Comparison of ENCODE assay signal across 17 cellular contexts in the genomic region with DNA sequence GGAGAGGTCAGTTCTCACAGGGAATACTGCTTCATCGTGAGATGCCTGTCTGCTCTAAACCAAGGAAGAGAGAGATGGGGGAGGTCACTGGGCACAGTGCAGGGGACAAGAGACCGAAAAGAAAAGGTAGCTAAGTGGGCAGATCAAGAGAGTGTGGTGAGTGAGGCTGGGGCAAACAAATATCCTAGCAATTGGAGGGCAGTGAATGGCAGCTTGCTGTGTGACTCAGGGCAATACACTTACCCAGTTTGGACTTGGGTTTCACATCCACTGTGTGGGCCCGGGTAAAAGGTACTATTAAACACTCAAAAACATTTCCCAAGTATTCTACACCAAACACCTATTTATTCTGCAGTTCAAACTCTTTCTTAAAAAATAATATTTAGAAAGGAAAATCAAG. TPM values are rescaled to one million over a fixed set of nuclear protein-coding genes. Genes with fewer than 3 reads are reported as not detected.
A peak's percentile ranks its signal among the peaks of the same experiment; 100 is the strongest.
DNase-seq lines count a peak whose midpoint lies in the region; ATAC-seq and TF ChIP-seq lines count a peak whose summit lies in the region.
"Had no signal": no experiment of that assay in that cellular context is flagged by ENCODE, and none has a peak within 500 bp of the region (broad histone marks: within the 10 kb centered on the region; RNA-seq: fewer than 3 reads in every experiment).

No MANE protein-coding gene starts in this region.

- no peaks in the 10 kb centered on the region for H3K9me3 ChIP-seq in gastrocnemius medialis
- H3K9me3 ChIP-seq in MG63: no peaks in the 10 kb centered on the region
- H3K9me3 ChIP-seq: BLaER1, esophagus squamous epithelium, SJSA1 had no signal

- H2BK5ac ChIP-seq in mesendoderm (ENCODE audit: low read length): peak overlapping the region; percentile 74

- intact Hi-C loops in gastrocnemius medialis (cut with DNase I; ENCODE audit: low total_unique reads): loop anchor here (10.0 kb wide), 1 partner anchor 429 kb away; no protein-coding TSS in a partner anchor

- peak overlapping the region; percentile 14 for H3K9ac ChIP-seq in mesendoderm (ENCODE audit: low read length)
- H3K9ac ChIP-seq: BLaER1 had no signal

- H4K5ac ChIP-seq in mesendoderm (ENCODE audit: low read length): no peak overlapping the region

- peak overlapping the region; percentile 20 for H3K23ac ChIP-seq in mesendoderm (ENCODE audit: low read length)

- H4K8ac ChIP-seq in mesendoderm (ENCODE audit: low read depth, low read length): no peak overlapping the region

- H3K36me3 ChIP-seq in mesendoderm (ENCODE audit: control insufficient read depth, insufficient read depth, low read length): no peaks in the 10 kb centered on the region
- H3K36me3 ChIP-seq in gastrocnemius medialis: no peaks in the 10 kb centered on the region
- no peaks in the 10 kb centered on the region for H3K36me3 ChIP-seq in MG63
- H3K36me3 ChIP-seq: BLaER1 had no signal

- no peak for TF ChIP-seq POLR2A in gastrocnemius medialis (IDR thresholded peaks at IDR 0.05)

- H2BK120ac ChIP-seq in mesendoderm (ENCODE audit: low read depth, low read length): no peak overlapping the region

- ATAC-seq in WTC11: no peak
- ATAC-seq in gastrocnemius medialis: no peak
- ATAC-seq in HG02885 (IDR thresholded peaks at IDR 0.05; ENCODE audit: poor library complexity, unreplicated experiment): no peak
- no peak for ATAC-seq in GM21423 (IDR thresholded peaks at IDR 0.05; ENCODE audit: unreplicated experiment)
- ATAC-seq: activated CD8-positive, alpha-beta T cell treated with anti-CD3 and anti-CD28 coated beads for 36 hours; activated T-helper 17 cell treated with anti-CD3 and anti-CD28 coated beads, Interleukin-2, amount 50 U/mL, for 72 hours; natural killer cell had no signal

- H3K56ac ChIP-seq in mesendoderm (ENCODE audit: low read length): peak overlapping the region; percentile 73

- CTCF ChIA-PET in WTC11 (lab: Charles Lee): interaction anchor here (0.6 to 4.2 kb wide), 13 partner anchors 9 to 242 kb away, joined by 3 to 46 read pairs (median 4); a partner anchor contains a TSS

- H3K4me3 ChIP-seq in mesendoderm (ENCODE audit: low read length) (no peak overlapping the region), gastrocnemius medialis (no peak overlapping the region), MG63 (no peak overlapping the region)
- H3K4me3 ChIP-seq: BLaER1, esophagus squamous epithelium, SJSA1 had no signal

- H3K27me3 Mint-ChIP-seq in HFFc6 (ENCODE audit: insufficient read depth): peaks cover 2% of the 10 kb centered on the region
- H3K27me3 Mint-ChIP-seq in WTC11 (ENCODE audit: low read depth): peaks cover 2% of the 10 kb centered on the region

- H3K79me1 ChIP-seq in mesendoderm (ENCODE audit: low read length): peaks cover 14% of the 10 kb centered on the region

- no peak for TF ChIP-seq CTCF in HFFc6 (IDR thresholded peaks at IDR 0.05)
- no peak for TF ChIP-seq CTCF in WTC11 (IDR thresholded peaks at IDR 0.05)
- TF ChIP-seq CTCF in gastrocnemius medialis (IDR thresholded peaks at IDR 0.05 in 4 of 5, conservative IDR thresholded peaks at IDR 0.05 in 1 of 5): no peak

- DNase-seq in HFFc6: no peak
- no peak for DNase-seq in WTC11 (ENCODE audit: low spot score)
- DNase-seq in mesendoderm: no peak
- no peak for DNase-seq in gastrocnemius medialis
- no peak for DNase-seq in NCI-H2029 treated with DMSO at 0.1 percent for 48 hours (lab: John Stamatoyannopoulos, UW)
- DNase-seq in MG63: no peak
- DNase-seq: activated CD8-positive, alpha-beta T cell treated with anti-CD3 and anti-CD28 coated beads for 36 hours; esophagus squamous epithelium; GOT3; kidney glomerular epithelial cell; natural killer cell had no signal

- no peak overlapping the region for H2BK15ac ChIP-seq in mesendoderm (replicated peaks; ENCODE audit: low read depth)

- H3K4me3 Mint-ChIP-seq in HFFc6 (0 out of 2 replicates have a peak overlapping the region, but pooled peaks have one; percentile 0), WTC11 (no peak overlapping the region)
- H3K4me3 Mint-ChIP-seq: activated CD8-positive, alpha-beta T cell treated with anti-CD3 and anti-CD28 coated beads for 36 hours; activated T-helper 17 cell treated with anti-CD3 and anti-CD28 coated beads, Interleukin-2, amount 50 U/mL, for 72 hours; natural killer cell; stimulated activated naive CD8-positive, alpha-beta T cell treated with anti-CD3 and anti-CD28 coated beads, Interleukin-15, Interleukin-2, amounts not matched to agents 100 ng/mL and 50 ng/mL, for 24 hours had no signal

- POLR2A ChIA-PET in WTC11 (lab: Charles Lee): interaction anchor here (0.7 to 1.7 kb wide), 3 partner anchors 10 to 51 kb away, joined by 3 to 4 read pairs (median 3); a partner anchor contains a TSS

- H3K79me2 ChIP-seq in mesendoderm (ENCODE audit: control insufficient read depth, insufficient read depth, low read length): peaks cover 49% of the 10 kb centered on the region

- H3K27me3 ChIP-seq in mesendoderm (ENCODE audit: insufficient read depth, low read length, poor library complexity) (no peaks in the 10 kb centered on the region), gastrocnemius medialis (no peaks in the 10 kb centered on the region), MG63 (peaks cover 2% of the 10 kb centered on the region; the same call in 1 of the 2 replicates)
- H3K27me3 ChIP-seq: BLaER1, esophagus squamous epithelium, SJSA1 had no signal

- peak overlapping the region; percentile 60 for H3K27ac Mint-ChIP-seq in HFFc6
- H3K27ac Mint-ChIP-seq in WTC11: peak overlapping the region; percentile 15
- H3K27ac Mint-ChIP-seq: activated CD8-positive, alpha-beta T cell treated with anti-CD3 and anti-CD28 coated beads for 36 hours; activated T-helper 17 cell treated with anti-CD3 and anti-CD28 coated beads, Interleukin-2, amount 50 U/mL, for 72 hours; natural killer cell; stimulated activated naive CD8-positive, alpha-beta T cell treated with anti-CD3 and anti-CD28 coated beads, Interleukin-15, Interleukin-2, amounts not matched to agents 100 ng/mL and 50 ng/mL, for 24 hours had no signal

- WGBS in mesendoderm (ENCODE audit: extremely low coverage, insufficient coverage, low lambda C conversion rate): no CpG with 5 or more reads among the region's 3 CpGs

- H3K4me1 ChIP-seq in mesendoderm (ENCODE audit: control insufficient read depth, low read depth, low read length): peaks cover 51% of the 10 kb centered on the region
- peaks cover 61 to 82% of the 10 kb centered on the region in 2 donors for H3K4me1 ChIP-seq in gastrocnemius medialis

- H3K27ac ChIP-seq in mesendoderm (ENCODE audit: low read depth, low read length) (peak overlapping the region; percentile 49), gastrocnemius medialis (peak overlapping the region in 3 of 4 donors; percentile 19 to 33 (median 23))
- H3K27ac ChIP-seq: BLaER1, SJSA1 had no signal

- peaks cover 9% of the 10 kb centered on the region; the same call in 1 of the 2 replicates for H3K36me3 Mint-ChIP-seq in HFFc6 (ENCODE audit: low read depth)
- H3K36me3 Mint-ChIP-seq in WTC11: no peaks in the 10 kb centered on the region
- H3K36me3 Mint-ChIP-seq: natural killer cell had no signal

- peak overlapping the region; percentile 28 for H3K4ac ChIP-seq in mesendoderm (ENCODE audit: low read depth, low read length)

- H2AK5ac ChIP-seq in mesendoderm (ENCODE audit: low read length): peak overlapping the region; percentile 43

- no peak overlapping the region for H3K18ac ChIP-seq in mesendoderm (ENCODE audit: low read length)

- no peaks in the 10 kb centered on the region for H3K9me3 Mint-ChIP-seq in HFFc6
- H3K9me3 Mint-ChIP-seq in WTC11: no peaks in the 10 kb centered on the region
- H3K9me3 Mint-ChIP-seq: activated CD8-positive, alpha-beta T cell treated with anti-CD3 and anti-CD28 coated beads for 36 hours; activated T-helper 17 cell treated with anti-CD3 and anti-CD28 coated beads, Interleukin-2, amount 50 U/mL, for 72 hours; natural killer cell; stimulated activated naive CD8-positive, alpha-beta T cell treated with anti-CD3 and anti-CD28 coated beads, Interleukin-15, Interleukin-2, amounts not matched to agents 100 ng/mL and 50 ng/mL, for 24 hours had no signal

- no peak overlapping the region for H3K4me2 ChIP-seq in mesendoderm (ENCODE audit: low read length)
- H3K4me2 ChIP-seq: BLaER1 had no signal

- in situ Hi-C loops in gastrocnemius medialis (cut with MboI; ENCODE audit: low sequenced_read_pairs in 4 of 4): no loop called here

- H3K4me1 Mint-ChIP-seq in HFFc6 (ENCODE audit: low read depth) (peaks cover 93% of the 10 kb centered on the region), WTC11 (peaks cover 64% of the 10 kb centered on the region)

TF ChIP-seq in WTC11, 78 proteins besides CTCF, POLR2A, EP300 and RAD21 (continues in another document):
- TF ChIP-seq ETV6 (CRISPR knock-in tag; IDR thresholded peaks at IDR 0.05) (no peak), SMAD4 (CRISPR knock-in tag; IDR thresholded peaks at IDR 0.05) (no peak)
- TF ChIP-seq, protein P1, sequence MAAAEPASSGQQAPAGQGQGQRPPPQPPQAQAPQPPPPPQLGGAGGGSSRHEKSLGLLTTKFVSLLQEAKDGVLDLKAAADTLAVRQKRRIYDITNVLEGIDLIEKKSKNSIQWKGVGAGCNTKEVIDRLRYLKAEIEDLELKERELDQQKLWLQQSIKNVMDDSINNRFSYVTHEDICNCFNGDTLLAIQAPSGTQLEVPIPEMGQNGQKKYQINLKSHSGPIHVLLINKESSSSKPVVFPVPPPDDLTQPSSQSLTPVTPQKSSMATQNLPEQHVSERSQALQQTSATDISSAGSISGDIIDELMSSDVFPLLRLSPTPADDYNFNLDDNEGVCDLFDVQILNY (CRISPR knock-in tag; IDR thresholded peaks at IDR 0.05): no peak

RNA-seq across cellular contexts. Expression of a gene that starts 10.2 kb away (rescaled TPM):
- 10 to 100 TPM; 20.9 to 29.9 (median 28.1) TPM for total RNA-seq in HFFc6 (2021; fragmentation: NEBNext Ultra II Directional; extraction: Animal tissue kit (Norgen Biotek cat#: 25700))
- 2.4 to 4.2 TPM (median 3.5 TPM) in 3 replicates for total RNA-seq in WTC11 (2021)
- 7.9 TPM for polyA plus RNA-seq in mesendoderm (2013, experiment 1 of 2)
- 7.4 TPM for polyA plus RNA-seq in mesendoderm (2013, experiment 2 of 2)
- total RNA-seq in gastrocnemius medialis: 10 to 100 TPM; 12.4 to 20.0 (median 16.2) TPM
- 0.17 and 0.56 TPM in 2 replicates for total RNA-seq in MG63 (2014; rRNA removed; shearing (Covaris generic); ENCODE audit: low replicate concordance)
